ENCODE assay signal across 12 cellular contexts in the genomic region with DNA sequence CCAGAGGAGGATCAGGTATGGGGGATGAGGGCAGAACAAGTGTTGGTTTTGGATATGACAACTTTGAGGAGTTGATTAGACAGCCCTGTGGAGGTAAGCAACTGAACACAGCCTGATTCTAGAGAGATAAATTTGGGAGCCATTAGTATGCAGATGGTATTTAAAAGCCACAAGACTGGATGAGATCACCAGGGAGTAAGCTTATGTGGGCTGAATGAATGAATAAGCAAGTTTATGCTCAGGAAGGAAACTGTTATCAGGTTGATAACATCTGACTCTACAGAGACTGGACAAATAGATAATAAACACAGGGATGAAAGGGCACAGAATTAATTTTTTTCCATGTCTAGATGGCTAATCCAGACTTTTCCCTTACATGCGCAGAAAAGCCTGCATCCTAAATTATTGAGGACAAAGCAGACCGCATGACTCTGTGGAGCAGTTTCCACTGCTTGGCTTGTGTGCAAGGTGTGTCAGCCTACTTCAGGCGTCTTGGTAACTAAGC.
A peak's percentile ranks its signal among the peaks of the same experiment; 100 is the strongest.
DNase-seq lines count a peak whose midpoint lies in the region; ATAC-seq, FAIRE-seq and TF ChIP-seq lines count a peak whose summit lies in the region.
"Had no signal": no experiment of that assay in that cellular context is flagged by ENCODE, and none has a peak within 500 bp of the region (broad histone marks: within the 10 kb centered on the region; RNA-seq: fewer than 3 reads in every experiment).

No MANE protein-coding gene starts in this region.

- ATAC-seq in omental fat pad (ENCODE audit: low FRiP score) = peak; percentile 52
- ATAC-seq in GM21526 (IDR thresholded peaks at IDR 0.05; ENCODE audit: low FRiP score, unreplicated experiment) = no peak
- ATAC-seq in WTC11 = no peak
- ATAC-seq: left lobe of liver had no signal

- no peak for TF ChIP-seq POLR2A in NB4 (IDR thresholded peaks at IDR 0.05; ENCODE audit: extremely low read depth, insufficient read length)

- DNase-seq in Daoy (ENCODE audit: low read depth) = peak; percentile 63
- peak; percentile 53 for DNase-seq in NB4 (ENCODE audit: low read depth)
- peak; percentile 59 for DNase-seq in brain microvascular endothelial cell
- no peak for DNase-seq in omental fat pad (ENCODE audit: low spot score)
- DNase-seq in chondrocyte (ENCODE audit: low spot score) = no peak
- no peak for DNase-seq in WTC11 (ENCODE audit: low spot score)
- DNase-seq in frontal cortex (ENCODE audit: low spot score in 2 of 2) = no peak
- DNase-seq: NCI-H1417 treated with DMSO at 0.1 percent for 48 hours, PC-9 had no signal

- H3K27ac Mint-ChIP-seq in chondrocyte (ENCODE audit: unreplicated experiment) (no peak overlapping the region), WTC11 (no peak overlapping the region)

- CTCF ChIA-PET in WTC11 (lab: Charles Lee) = no interaction called here

- POLR2A ChIA-PET in WTC11 (lab: Charles Lee) = no interaction called here

- no peaks in the 10 kb centered on the region for H3K27me3 ChIP-seq in brain microvascular endothelial cell (replicated peaks)

- H3K27me3 Mint-ChIP-seq in chondrocyte (ENCODE audit: low read depth) (no peaks in the 10 kb centered on the region), WTC11 (ENCODE audit: low read depth) (no peaks in the 10 kb centered on the region)

- H3K4me3 ChIP-seq in NB4 (ENCODE audit: low read depth, low read length) (no peak overlapping the region), brain microvascular endothelial cell (ENCODE audit: low read depth, low read length) (no peak overlapping the region)
- H3K4me3 ChIP-seq: PC-9, prostate gland had no signal

- no peak for TF ChIP-seq CTCF in NB4 (IDR thresholded peaks at IDR 0.05; ENCODE audit: low read depth, low read length)
- no peak for TF ChIP-seq CTCF in brain microvascular endothelial cell (IDR thresholded peaks at IDR 0.05; ENCODE audit: low read depth, low read length, missing control alignments)
- TF ChIP-seq CTCF in omental fat pad (IDR thresholded peaks at IDR 0.05) = no peak
- no peak for TF ChIP-seq CTCF in chondrocyte (IDR thresholded peaks at IDR 0.05)
- TF ChIP-seq CTCF in WTC11 (IDR thresholded peaks at IDR 0.05) = no peak

- H3K4me1 Mint-ChIP-seq in chondrocyte (ENCODE audit: low read depth) = peaks cover 13% of the 10 kb centered on the region
- H3K4me1 Mint-ChIP-seq in WTC11 = no peaks in the 10 kb centered on the region

- no peak overlapping the region for H3K27ac ChIP-seq in brain microvascular endothelial cell
- H3K27ac ChIP-seq: PC-9, prostate gland had no signal

- in situ Hi-C loops in brain microvascular endothelial cell (cut with HindIII; ENCODE audit: low pct_ligation_motif_present, low sequenced_read_pairs) = no loop called here

- no peak for FAIRE-seq in frontal cortex (lab: Jason Lieb, UNC)

- no peaks in the 10 kb centered on the region for H3K36me3 Mint-ChIP-seq in chondrocyte (ENCODE audit: low read depth)
- no peaks in the 10 kb centered on the region for H3K36me3 Mint-ChIP-seq in WTC11

- H3K9me3 Mint-ChIP-seq in chondrocyte (ENCODE audit: low read depth) (no peaks in the 10 kb centered on the region), WTC11 (no peaks in the 10 kb centered on the region)

- no peaks in the 10 kb centered on the region for H3K36me3 ChIP-seq in brain microvascular endothelial cell (replicated peaks)
- H3K36me3 ChIP-seq: prostate gland had no signal

- H3K4me3 Mint-ChIP-seq in chondrocyte (ENCODE audit: unreplicated experiment) (no peak overlapping the region), WTC11 (no peak overlapping the region)

TF ChIP-seq in WTC11, 78 proteins besides CTCF, POLR2A, EP300 and RAD21:
- no peak for TF ChIP-seq FOXJ3 (CRISPR knock-in tag; IDR thresholded peaks at IDR 0.05; ENCODE audit: borderline replicate concordance)
- no peak for TF ChIP-seq ZNF671 (CRISPR knock-in tag; IDR thresholded peaks at IDR 0.05)
- TF ChIP-seq, protein P1, sequence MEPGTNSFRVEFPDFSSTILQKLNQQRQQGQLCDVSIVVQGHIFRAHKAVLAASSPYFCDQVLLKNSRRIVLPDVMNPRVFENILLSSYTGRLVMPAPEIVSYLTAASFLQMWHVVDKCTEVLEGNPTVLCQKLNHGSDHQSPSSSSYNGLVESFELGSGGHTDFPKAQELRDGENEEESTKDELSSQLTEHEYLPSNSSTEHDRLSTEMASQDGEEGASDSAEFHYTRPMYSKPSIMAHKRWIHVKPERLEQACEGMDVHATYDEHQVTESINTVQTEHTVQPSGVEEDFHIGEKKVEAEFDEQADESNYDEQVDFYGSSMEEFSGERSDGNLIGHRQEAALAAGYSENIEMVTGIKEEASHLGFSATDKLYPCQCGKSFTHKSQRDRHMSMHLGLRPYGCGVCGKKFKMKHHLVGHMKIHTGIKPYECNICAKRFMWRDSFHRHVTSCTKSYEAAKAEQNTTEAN (CRISPR knock-in tag; IDR thresholded peaks at IDR 0.05) = no peak
- TF ChIP-seq, protein P2, sequence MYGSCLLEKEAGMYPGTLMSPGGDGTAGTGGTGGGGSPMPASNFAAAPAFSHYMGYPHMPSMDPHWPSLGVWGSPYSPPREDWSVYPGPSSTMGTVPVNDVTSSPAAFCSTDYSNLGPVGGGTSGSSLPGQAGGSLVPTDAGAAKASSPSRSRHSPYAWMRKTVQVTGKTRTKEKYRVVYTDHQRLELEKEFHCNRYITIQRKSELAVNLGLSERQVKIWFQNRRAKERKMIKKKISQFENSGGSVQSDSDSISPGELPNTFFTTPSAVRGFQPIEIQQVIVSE (CRISPR knock-in tag; IDR thresholded peaks at IDR 0.05; ENCODE audit: borderline replicate concordance) = no peak
- TF ChIP-seq OVOL2 (CRISPR knock-in tag; IDR thresholded peaks at IDR 0.05; ENCODE audit: borderline replicate concordance) = no peak
- TF ChIP-seq ESRRA (CRISPR knock-in tag; IDR thresholded peaks at IDR 0.05; ENCODE audit: borderline replicate concordance) = no peak
- TF ChIP-seq ETV6 (CRISPR knock-in tag; IDR thresholded peaks at IDR 0.05) = no peak
- no peak for TF ChIP-seq ZNF263 (CRISPR knock-in tag; IDR thresholded peaks at IDR 0.05; ENCODE audit: low read depth)
- TF ChIP-seq GABPB1 (CRISPR knock-in tag; IDR thresholded peaks at IDR 0.05) = no peak
- TF ChIP-seq, protein P3, sequence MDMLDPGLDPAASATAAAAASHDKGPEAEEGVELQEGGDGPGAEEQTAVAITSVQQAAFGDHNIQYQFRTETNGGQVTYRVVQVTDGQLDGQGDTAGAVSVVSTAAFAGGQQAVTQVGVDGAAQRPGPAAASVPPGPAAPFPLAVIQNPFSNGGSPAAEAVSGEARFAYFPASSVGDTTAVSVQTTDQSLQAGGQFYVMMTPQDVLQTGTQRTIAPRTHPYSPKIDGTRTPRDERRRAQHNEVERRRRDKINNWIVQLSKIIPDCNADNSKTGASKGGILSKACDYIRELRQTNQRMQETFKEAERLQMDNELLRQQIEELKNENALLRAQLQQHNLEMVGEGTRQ (CRISPR knock-in tag; IDR thresholded peaks at IDR 0.05) = no peak
- TF ChIP-seq ZNF416 (CRISPR knock-in tag; IDR thresholded peaks at IDR 0.05) = no peak
- TF ChIP-seq, protein P4, sequence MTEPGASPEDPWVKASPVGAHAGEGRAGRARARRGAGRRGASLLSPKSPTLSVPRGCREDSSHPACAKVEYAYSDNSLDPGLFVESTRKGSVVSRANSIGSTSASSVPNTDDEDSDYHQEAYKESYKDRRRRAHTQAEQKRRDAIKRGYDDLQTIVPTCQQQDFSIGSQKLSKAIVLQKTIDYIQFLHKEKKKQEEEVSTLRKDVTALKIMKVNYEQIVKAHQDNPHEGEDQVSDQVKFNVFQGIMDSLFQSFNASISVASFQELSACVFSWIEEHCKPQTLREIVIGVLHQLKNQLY (CRISPR knock-in tag; IDR thresholded peaks at IDR 0.05) = no peak
- no peak for TF ChIP-seq ZNF121 (CRISPR knock-in tag; IDR thresholded peaks at IDR 0.05)
- TF ChIP-seq, protein P5, sequence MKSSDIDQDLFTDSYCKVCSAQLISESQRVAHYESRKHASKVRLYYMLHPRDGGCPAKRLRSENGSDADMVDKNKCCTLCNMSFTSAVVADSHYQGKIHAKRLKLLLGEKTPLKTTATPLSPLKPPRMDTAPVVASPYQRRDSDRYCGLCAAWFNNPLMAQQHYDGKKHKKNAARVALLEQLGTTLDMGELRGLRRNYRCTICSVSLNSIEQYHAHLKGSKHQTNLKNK (CRISPR knock-in tag; IDR thresholded peaks at IDR 0.05) = no peak
- TF ChIP-seq, protein P6, sequence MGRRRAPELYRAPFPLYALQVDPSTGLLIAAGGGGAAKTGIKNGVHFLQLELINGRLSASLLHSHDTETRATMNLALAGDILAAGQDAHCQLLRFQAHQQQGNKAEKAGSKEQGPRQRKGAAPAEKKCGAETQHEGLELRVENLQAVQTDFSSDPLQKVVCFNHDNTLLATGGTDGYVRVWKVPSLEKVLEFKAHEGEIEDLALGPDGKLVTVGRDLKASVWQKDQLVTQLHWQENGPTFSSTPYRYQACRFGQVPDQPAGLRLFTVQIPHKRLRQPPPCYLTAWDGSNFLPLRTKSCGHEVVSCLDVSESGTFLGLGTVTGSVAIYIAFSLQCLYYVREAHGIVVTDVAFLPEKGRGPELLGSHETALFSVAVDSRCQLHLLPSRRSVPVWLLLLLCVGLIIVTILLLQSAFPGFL (CRISPR knock-in tag; IDR thresholded peaks at IDR 0.05; ENCODE audit: borderline replicate concordance) = no peak
- no peak for TF ChIP-seq RELA (CRISPR knock-in tag; IDR thresholded peaks at IDR 0.05; ENCODE audit: borderline replicate concordance)

Comparison
In these comparisons a context has a peak if more than half of its experiments do, and no peak if none do; other contexts are left out.
1. DNase-seq: peak in Daoy (single experiment), NB4 (single experiment) and brain microvascular endothelial cell (single experiment); none in omental fat pad (single experiment), chondrocyte (single experiment), WTC11 (single experiment) and frontal cortex (0 of 2).